Comparison of ENCODE assay signal across 11 cellular contexts in the genomic region with DNA sequence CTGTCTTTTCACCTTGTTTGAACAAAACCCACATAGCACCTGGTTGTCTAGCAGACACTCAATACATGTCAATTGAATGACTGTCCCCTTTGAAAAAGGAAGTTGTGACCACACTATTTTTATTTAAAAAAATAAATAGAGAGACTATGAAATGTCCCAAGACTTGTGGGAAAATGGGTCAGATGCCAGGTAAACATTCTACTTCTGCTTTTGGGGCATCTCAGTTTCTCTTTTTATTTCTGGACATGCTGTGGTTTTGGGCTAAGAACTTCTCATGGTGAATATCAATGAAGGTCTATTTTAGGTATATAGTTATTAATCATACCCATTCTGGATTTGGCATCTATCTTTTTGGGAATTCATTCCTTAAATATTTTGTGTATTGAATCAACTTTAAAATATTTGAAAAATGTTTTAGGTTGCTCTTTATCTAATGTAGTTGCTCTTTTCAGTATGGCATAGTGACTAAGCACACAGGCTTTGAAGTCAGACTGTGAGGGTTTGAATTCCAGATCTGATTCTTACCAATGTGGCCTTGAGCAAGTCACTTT. TPM values are rescaled to one million over a fixed set of nuclear protein-coding genes. Genes with fewer than 3 reads are reported as not detected.
A peak's percentile ranks its signal among the peaks of the same experiment; 100 is the strongest.
DNase-seq lines count a peak whose midpoint lies in the region; ATAC-seq, FAIRE-seq and TF ChIP-seq lines count a peak whose summit lies in the region.
"Had no signal": no experiment of that assay in that cellular context is flagged by ENCODE, and none has a peak within 500 bp of the region (broad histone marks: within the 10 kb centered on the region; RNA-seq: fewer than 3 reads in every experiment).

No MANE protein-coding gene starts in this region.

- H3K27ac ChIP-seq in right atrium auricular region, result no peak overlapping the region
- H3K27ac ChIP-seq: cardiac muscle cell, VCaP had no signal

- H3K36me3 ChIP-seq in right atrium auricular region, result no peaks in the 10 kb centered on the region
- H3K36me3 ChIP-seq: cardiac muscle cell had no signal

- DNase-seq in RPMI7951 (ENCODE audit: low read depth) (peak; percentile 75), non-pigmented ciliary epithelial cell (ENCODE audit: low read depth) (peak; percentile 58), D721Med (ENCODE audit: insufficient read length, low spot score) (no peak), right atrium auricular region (ENCODE audit: low spot score) (no peak)
- DNase-seq: NCI-H1694 treated with DMSO at 0.1 percent for 48 hours had no signal

- no peaks in the 10 kb centered on the region for H3K27me3 ChIP-seq in right atrium auricular region
- H3K27me3 ChIP-seq: cardiac muscle cell had no signal

- ATAC-seq in GM18870 (IDR thresholded peaks at IDR 0.05; ENCODE audit: unreplicated experiment), result peak; percentile 42
- ATAC-seq in HG02973 (IDR thresholded peaks at IDR 0.05; ENCODE audit: unreplicated experiment), result peak; percentile 33
- no peak for ATAC-seq in GM19328 (IDR thresholded peaks at IDR 0.05; ENCODE audit: unreplicated experiment)
- no peak for ATAC-seq in HG03280 (IDR thresholded peaks at IDR 0.05; ENCODE audit: unreplicated experiment)

- H3K4me3 ChIP-seq in right atrium auricular region, result no peak overlapping the region
- H3K4me3 ChIP-seq: cardiac muscle cell had no signal

- no peaks in the 10 kb centered on the region for H3K9me3 ChIP-seq in right atrium auricular region

- TF ChIP-seq CTCF in D721Med (IDR thresholded peaks at IDR 0.05; ENCODE audit: insufficient read depth, missing control alignments) (no peak), right atrium auricular region (IDR thresholded peaks at IDR 0.05) (no peak)

- FAIRE-seq in D721Med (lab: Jason Lieb, UNC), result no peak

- H3K4me1 ChIP-seq in right atrium auricular region, result peaks cover 0 to 4% of the 10 kb centered on the region in 2 donors

RNA-seq across cellular contexts. Expression of gene TMEM45A, which starts 4.4 kb away (rescaled TPM):
- total RNA-seq in RPMI7951 (2014; rRNA removed; shearing (Covaris generic)), result 119 and 142 TPM in 2 replicates
- 10 to 100 TPM; 13.5 to 14.3 TPM for total RNA-seq in right atrium auricular region

Comparison
In these comparisons a context has a peak if more than half of its experiments do, and no peak if none do; other contexts are left out.
1. ATAC-seq: peak in GM18870 (single experiment) and HG02973 (single experiment); none in GM19328 (single experiment) and HG03280 (single experiment).
2. DNase-seq: peak in RPMI7951 (single experiment) and non-pigmented ciliary epithelial cell (single experiment); none in D721Med (single experiment) and right atrium auricular region (single experiment).